ENCODE assay signal across 16 cellular contexts in genomic region chr1:98088361-98088760, GRCh38.
DNase-seq lines count a peak whose midpoint lies in the region; ATAC-seq, FAIRE-seq and TF ChIP-seq lines count a peak whose summit lies in the region.
"Had no signal": no experiment of that assay in that cellular context is flagged by ENCODE, and none has a peak within 500 bp of the region (broad histone marks: within the 10 kb centered on the region; RNA-seq: fewer than 3 reads in every experiment).

No MANE protein-coding gene starts in this region.

- H2AFZ ChIP-seq in PC-3 (ENCODE audit: low read length): no peak overlapping the region
- H2AFZ ChIP-seq: GM23248 had no signal

- H3F3A ChIP-seq in PC-3 (ENCODE audit: low read length, unreplicated experiment): peaks cover 8% of the 10 kb centered on the region

- H3K4me2 ChIP-seq in A549: peak overlapping the region; percentile 70
- H3K4me2 ChIP-seq in PC-3 (ENCODE audit: low read length): peak overlapping the region; percentile 65
- H3K4me2 ChIP-seq in skeletal muscle satellite cell (ENCODE audit: low read length): peak overlapping the region; percentile 12
- H3K4me2 ChIP-seq: BLaER1 had no signal

- H3K36me3 ChIP-seq in PC-3 (ENCODE audit: low read depth, low read length) (no peaks in the 10 kb centered on the region), skeletal muscle satellite cell (ENCODE audit: insufficient read depth, low read length) (no peaks in the 10 kb centered on the region)
- H3K36me3 ChIP-seq: BLaER1 had no signal

- no peaks in the 10 kb centered on the region for H3K79me2 ChIP-seq in PC-3 (ENCODE audit: low read length)

- H3K9ac ChIP-seq in PC-3 (ENCODE audit: low read length) (no peak overlapping the region), skeletal muscle satellite cell (ENCODE audit: low read depth, low read length) (no peak overlapping the region)
- H3K9ac ChIP-seq: BLaER1, GM23248 had no signal

- WGBS in A549 (ENCODE audit: missing lambda C conversion rate): 35% methylated on average over 3 of the region's 3 CpGs

- intact Hi-C loops in PC-3 (cut with micrococcal nuclease): loop anchor here (1.0 to 10.0 kb wide), 4 partner anchors 14 to 376 kb away; no protein-coding TSS in a partner anchor

- H3K27me3 ChIP-seq in PC-3 (ENCODE audit: low read length): no peaks in the 10 kb centered on the region
- H3K27me3 ChIP-seq in skeletal muscle satellite cell (ENCODE audit: control insufficient read depth, insufficient read depth, low read length): no peaks in the 10 kb centered on the region
- H3K27me3 ChIP-seq: BLaER1 had no signal

- FAIRE-seq in A549 (lab: Jason Lieb, UNC) (no peak), colon (lab: Jason Lieb, UNC) (peak; percentile 24), D721Med (lab: Jason Lieb, UNC) (no peak)

- TF ChIP-seq POLR2A in A549 (IDR thresholded peaks at IDR 0.05; ENCODE audit: low read length): no peak

- TF ChIP-seq EP300 in A549 (IDR thresholded peaks at IDR 0.05): no peak

- H3K4me3 ChIP-seq in A549 (peak overlapping the region; percentile 25), PC-3 (ENCODE audit: low read length) (peak overlapping the region; percentile 34), skeletal muscle satellite cell (ENCODE audit: low read length) (no peak overlapping the region)
- H3K4me3 ChIP-seq: BLaER1, GM23248 had no signal

- no peak for ATAC-seq in A549
- peak; percentile 48 for ATAC-seq in PC-3
- no peak for ATAC-seq in HG02610 (IDR thresholded peaks at IDR 0.05; ENCODE audit: unreplicated experiment)
- ATAC-seq: HCT116 had no signal

- DNase-seq in A549 (ENCODE audit: low read depth in 1 of 2, low spot score in 1 of 2) (no peak), PC-3 (peak; percentile 60), GM19240 (ENCODE audit: insufficient read length, low spot score) (no peak), D721Med (ENCODE audit: insufficient read length, low spot score) (no peak)
- no peak for DNase-seq in activated CD8-positive, alpha-beta memory T cell treated with anti-CD3 and anti-CD28 coated beads, Interleukin-2, amount 50 U/mL, for 48 hours
- DNase-seq: AML-193; Caco-2; CD8-positive, alpha-beta memory T cell; DMS53; GF-D8; GM23248 had no signal

- no peaks in the 10 kb centered on the region for H4K20me1 ChIP-seq in PC-3 (ENCODE audit: low read length)
- H4K20me1 ChIP-seq: BLaER1 had no signal

- POLR2A ChIA-PET in A549 (lab: Yijun Ruan, JAX) (no interaction called here), PC-3 (lab: Charles Lee; ENCODE audit: unreplicated experiment) (no interaction called here)

- TF ChIP-seq RAD21 in A549 (conservative IDR thresholded peaks at IDR 0.05 in 1 of 2, IDR thresholded peaks at IDR 0.05 in 1 of 2): no peak

- TF ChIP-seq CTCF in A549 (IDR thresholded peaks at IDR 0.05): no peak
- no peak for TF ChIP-seq CTCF in PC-3 (conservative IDR thresholded peaks at IDR 0.05; ENCODE audit: low read depth, low read length)
- no peak for TF ChIP-seq CTCF in D721Med (IDR thresholded peaks at IDR 0.05; ENCODE audit: insufficient read depth, missing control alignments)

- H3K9me2 ChIP-seq in PC-3 (replicated peaks; ENCODE audit: low read length): no peaks in the 10 kb centered on the region

- no TSS peak for BruUV-seq in PC-3 (replicated peaks; lab: Mats Ljungman, UMichigan)

- peak overlapping the region in 1 of 2 experiments; percentile 81; a peak in 3 of 6 replicates for H3K27ac ChIP-seq in A549
- peak overlapping the region; percentile 74 for H3K27ac ChIP-seq in PC-3 (ENCODE audit: low read length)
- H3K27ac ChIP-seq: BLaER1, GM23248 had no signal

- peaks cover 13% of the 10 kb centered on the region; the same call in 2 of the 3 replicates for H3K9me3 ChIP-seq in A549
- no peaks in the 10 kb centered on the region for H3K9me3 ChIP-seq in PC-3 (ENCODE audit: low read length)
- H3K9me3 ChIP-seq in skeletal muscle satellite cell (replicated peaks; ENCODE audit: low read length): no peaks in the 10 kb centered on the region
- H3K9me3 ChIP-seq: BLaER1 had no signal

- H3K4me1 ChIP-seq in A549 (peaks cover 21% of the 10 kb centered on the region), PC-3 (ENCODE audit: insufficient read depth, low read length) (peaks cover 62% of the 10 kb centered on the region), skeletal muscle satellite cell (ENCODE audit: control insufficient read depth, insufficient read depth, low read length) (peaks cover 32% of the 10 kb centered on the region)
- H3K4me1 ChIP-seq: BLaER1 had no signal

- CTCF ChIA-PET in A549 (lab: Yijun Ruan, JAX): no interaction called here
- CTCF ChIA-PET in PC-3 (lab: Charles Lee): no interaction called here

TF ChIP-seq in A549, 52 proteins besides CTCF, POLR2A, EP300 and RAD21:
- no peak for TF ChIP-seq MAZ (IDR thresholded peaks at IDR 0.05; ENCODE audit: borderline replicate concordance, low read depth, low read length)
- TF ChIP-seq HDAC2 (IDR thresholded peaks at IDR 0.05): no peak
- no peak for TF ChIP-seq FOSB (CRISPR knock-in tag; IDR thresholded peaks at IDR 0.05)
- TF ChIP-seq ZFP36 (IDR thresholded peaks at IDR 0.05; ENCODE audit: borderline replicate concordance, partially characterized antibody): no peak
- TF ChIP-seq E2F6 (IDR thresholded peaks at IDR 0.05; ENCODE audit: borderline replicate concordance, low read depth): no peak
- TF ChIP-seq MAFK (IDR thresholded peaks at IDR 0.05; ENCODE audit: partially characterized antibody): no peak
- TF ChIP-seq TP53 (CRISPR knock-in tag; IDR thresholded peaks at IDR 0.05): no peak
- TF ChIP-seq CEBPB (IDR thresholded peaks at IDR 0.05): no peak
- TF ChIP-seq ZC3H11A (IDR thresholded peaks at IDR 0.05): no peak
- no peak for TF ChIP-seq ZSCAN20 (CRISPR knock-in tag; IDR thresholded peaks at IDR 0.05)
- no peak for TF ChIP-seq USF2 (IDR thresholded peaks at IDR 0.05)

Comparison
In these comparisons a context has a peak if more than half of its experiments do, and no peak if none do; other contexts are left out.
1. H3K4me2 ChIP-seq: peak in every context shown above with its lines; median percentile 70 in A549; 65 in PC-3; 12 in skeletal muscle satellite cell.